1 cellular context compared by ENCODE assay signal in the genomic region with DNA sequence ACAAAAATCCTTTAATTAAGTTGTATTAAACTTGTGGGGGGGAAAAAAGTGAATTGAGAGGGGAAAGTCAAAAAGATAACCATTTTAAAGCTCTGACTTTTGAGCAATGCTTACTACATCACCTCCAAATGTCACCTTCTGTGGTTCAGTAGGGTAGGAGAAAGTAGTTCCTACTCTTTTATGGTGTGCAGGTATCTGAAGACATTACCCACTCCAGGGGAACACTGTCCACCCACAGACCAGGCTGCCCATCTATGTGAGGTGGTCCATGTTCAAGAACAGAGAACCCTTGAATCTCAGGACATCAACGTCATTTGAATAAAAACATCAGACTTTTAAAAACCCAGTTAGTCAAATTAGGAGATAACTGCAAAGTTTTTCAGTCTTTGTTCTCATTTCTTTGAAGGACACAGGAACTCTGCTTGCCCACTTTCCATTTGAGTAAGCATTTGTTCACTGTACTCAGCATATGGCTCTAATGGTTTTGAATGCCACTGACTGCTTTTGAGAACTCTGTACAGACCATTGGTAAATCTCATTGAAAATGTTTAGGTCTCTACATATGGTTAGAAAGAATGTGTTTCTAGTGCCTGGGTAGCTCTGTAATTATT.
TF ChIP-seq lines count a peak whose summit lies in the region.

No MANE protein-coding gene starts in this region.

TF ChIP-seq in K562, 482 proteins besides CTCF, POLR2A, EP300 and RAD21 (continued from another document):
- TF ChIP-seq ATF3 (IDR thresholded peaks at IDR 0.05) (no peak), ATF3 (CRISPR knock-in tag; conservative IDR thresholded peaks at IDR 0.05) (no peak), TAF9B (IDR thresholded peaks at IDR 0.05; ENCODE audit: partially characterized antibody) (no peak), MTA3 (IDR thresholded peaks at IDR 0.05; ENCODE audit: borderline replicate concordance) (no peak), IFI16 (CRISPR knock-in tag; IDR thresholded peaks at IDR 0.05) (no peak), NCOA1 (IDR thresholded peaks at IDR 0.05; ENCODE audit: low read depth) (no peak), CUX1 (CRISPR knock-in tag; IDR thresholded peaks at IDR 0.05) (no peak), KLF10 (CRISPR knock-in tag; IDR thresholded peaks at IDR 0.05) (no peak)
- TF ChIP-seq, protein P1, sequence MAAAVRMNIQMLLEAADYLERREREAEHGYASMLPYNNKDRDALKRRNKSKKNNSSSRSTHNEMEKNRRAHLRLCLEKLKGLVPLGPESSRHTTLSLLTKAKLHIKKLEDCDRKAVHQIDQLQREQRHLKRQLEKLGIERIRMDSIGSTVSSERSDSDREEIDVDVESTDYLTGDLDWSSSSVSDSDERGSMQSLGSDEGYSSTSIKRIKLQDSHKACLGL (CRISPR knock-in tag; IDR thresholded peaks at IDR 0.05; ENCODE audit: borderline replicate concordance, poor library complexity, severe bottlenecking): no peak
TF ChIP-seq in K562: peak in this region for 0.
